ENCODE assay signal across 1 cellular context in the genomic region with DNA sequence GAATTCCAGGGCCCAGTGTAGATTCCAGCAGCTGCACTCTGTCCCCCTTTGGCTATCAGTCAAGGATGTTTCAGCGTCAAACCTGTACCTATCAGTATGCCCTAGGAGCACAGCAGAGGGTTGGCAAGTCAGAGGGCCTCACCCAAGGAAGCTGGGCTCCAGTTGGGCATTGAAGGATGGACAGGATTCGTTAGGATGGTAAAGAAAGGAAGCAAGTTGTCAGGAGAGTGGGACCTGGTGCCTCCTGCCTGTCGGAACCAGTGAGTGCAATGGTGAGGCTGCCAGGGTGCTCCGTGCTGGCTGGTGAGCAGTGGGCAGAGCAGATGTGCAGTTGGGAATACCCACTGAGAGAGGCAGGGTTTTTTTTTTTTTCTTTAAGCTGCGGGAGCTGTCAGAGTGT.
TF ChIP-seq lines count a peak whose summit lies in the region.

No MANE protein-coding gene starts in this region.

TF ChIP-seq in HepG2, 621 proteins besides CTCF, POLR2A, EP300 and RAD21 (continued from another document):
- TF ChIP-seq, protein P1, sequence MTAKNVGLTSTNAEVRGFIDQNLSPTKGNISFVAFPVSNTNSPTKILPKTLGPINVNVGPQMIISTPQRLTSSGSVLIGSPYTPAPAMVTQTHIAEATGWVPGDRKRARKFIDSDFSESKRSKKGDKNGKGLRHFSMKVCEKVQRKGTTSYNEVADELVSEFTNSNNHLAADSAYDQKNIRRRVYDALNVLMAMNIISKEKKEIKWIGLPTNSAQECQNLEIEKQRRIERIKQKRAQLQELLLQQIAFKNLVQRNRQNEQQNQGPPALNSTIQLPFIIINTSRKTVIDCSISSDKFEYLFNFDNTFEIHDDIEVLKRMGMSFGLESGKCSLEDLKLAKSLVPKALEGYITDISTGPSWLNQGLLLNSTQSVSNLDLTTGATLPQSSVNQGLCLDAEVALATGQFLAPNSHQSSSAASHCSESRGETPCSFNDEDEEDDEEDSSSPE (CRISPR knock-in tag; IDR thresholded peaks at IDR 0.05): no peak
- TF ChIP-seq ZNF34 (CRISPR knock-in tag; IDR thresholded peaks at IDR 0.05; ENCODE audit: borderline replicate concordance) (no peak), WIZ (CRISPR knock-in tag; IDR thresholded peaks at IDR 0.05) (no peak), KLF12 (CRISPR knock-in tag; IDR thresholded peaks at IDR 0.05; ENCODE audit: borderline replicate concordance) (no peak), ZNF124 (CRISPR knock-in tag; IDR thresholded peaks at IDR 0.05) (no peak), CSRNP2 (CRISPR knock-in tag; conservative IDR thresholded peaks at IDR 0.05; ENCODE audit: low read depth) (no peak)
